32 cellular contexts compared by ENCODE assay signal in genomic region chr15:58296276-58296675, GRCh38.
"Had no signal": no experiment of that assay in that cellular context is flagged by ENCODE, and none has a peak within 500 bp of the region (broad histone marks: within the 10 kb centered on the region; RNA-seq: fewer than 3 reads in every experiment).

No MANE protein-coding gene starts in this region.

- H3K4me3 ChIP-seq: esophagus squamous epithelium, gastroesophageal sphincter, heart right ventricle had no signal

- DNase-seq: activated CD4-positive, alpha-beta memory T cell treated with anti-CD3 and anti-CD28 coated beads, Interleukin-2, amount 10 ng/mL, durations not matched to agents 7 days and 5 days; activated CD4-positive, alpha-beta T cell treated with anti-CD3 and anti-CD28 coated beads for 1 hour; activated CD4-positive, alpha-beta T cell treated with anti-CD3 and anti-CD28 coated beads for 4 hours; activated CD4-positive, alpha-beta T cell treated with anti-CD3 and anti-CD28 coated beads, Interleukin-2, amount 10 ng/mL, durations not matched to agents 7 days and 5 days; activated CD4-positive, alpha-beta T cell treated with anti-CD3 and anti-CD28 coated beads, Interleukin-2, amount 50 U/mL, for 4 hours; activated CD8-positive, alpha-beta memory T cell treated with anti-CD3 and anti-CD28 coated beads, Interleukin-2, amount 50 U/mL, for 48 hours; activated effector memory CD4-positive, alpha-beta T cell treated with Interleukin-2 at 50 U/mL for 16 hours; activated gamma-delta T cell treated with Interleukin-2 at 50 U/mL for 16 hours; activated naive CD4-positive, alpha-beta T cell treated with anti-CD3 and anti-CD28 coated beads, Interleukin-2, amount 50 U/mL, for 16 hours; activated naive CD4-positive, alpha-beta T cell treated with Interleukin-2 at 50 U/mL for 16 hours; activated T-cell treated with anti-CD3 and anti-CD28 coated beads for 4 hours; activated T-cell treated with anti-CD3 and anti-CD28 coated beads, Interleukin-2, amount 50 U/mL, for 24 hours; activated T-cell treated with anti-CD3 and anti-CD28 coated beads, Interleukin-2, amount 50 U/mL, for 72 hours; amniotic stem cell; anterior cingulate cortex; brain microvascular endothelial cell; cortex of kidney; dermis blood vessel endothelial cell; effector CD4-positive, alpha-beta T cell; effector memory CD8-positive, alpha-beta T cell; esophagus squamous epithelium; foreskin melanocyte; heart right ventricle; T-helper 2 cell had no signal

- H3K4me1 ChIP-seq: gastroesophageal sphincter had no signal

- H3K9me3 Mint-ChIP-seq: activated T-cell treated with anti-CD3 and anti-CD28 coated beads, Interleukin-2, amount 50 U/mL, for 24 hours; central memory CD8-positive, alpha-beta T cell had no signal

- H3K36me3 ChIP-seq: brain microvascular endothelial cell, esophagus squamous epithelium, gastroesophageal sphincter, heart right ventricle had no signal

- H3K9me3 ChIP-seq: gastroesophageal sphincter had no signal

- ATAC-seq: activated T-cell treated with anti-CD3 and anti-CD28 coated beads, Interleukin-2, amount 50 U/mL, for 72 hours; activated T-helper 17 cell treated with anti-CD3 and anti-CD28 coated beads, Interleukin-2, amount 50 U/mL, for 72 hours; effector memory CD8-positive, alpha-beta T cell; gastroesophageal sphincter; heart right ventricle had no signal

- H3K27ac Mint-ChIP-seq: activated CD4-positive, alpha-beta memory T cell treated with anti-CD3 and anti-CD28 coated beads, Interleukin-2, amount 10 ng/mL, durations not matched to agents 7 days and 5 days; activated CD4-positive, alpha-beta T cell treated with anti-CD3 and anti-CD28 coated beads, Interleukin-2, amount 10 ng/mL, durations not matched to agents 7 days and 5 days; activated naive CD8-positive, alpha-beta T cell; activated T-cell treated with anti-CD3 and anti-CD28 coated beads, Interleukin-2, amount 50 U/mL, for 24 hours; activated T-cell treated with anti-CD3 and anti-CD28 coated beads, Interleukin-2, amount 50 U/mL, for 72 hours; activated T-helper 17 cell treated with anti-CD3 and anti-CD28 coated beads, Interleukin-2, amount 50 U/mL, for 72 hours had no signal

- FAIRE-seq: astrocyte, bronchial epithelial cell, colon had no signal

- H3K27me3 Mint-ChIP-seq: activated naive CD8-positive, alpha-beta T cell; activated T-cell treated with anti-CD3 and anti-CD28 coated beads, Interleukin-2, amount 50 U/mL, for 24 hours had no signal

- H3K27ac ChIP-seq: brain microvascular endothelial cell, epithelial cell of prostate, esophagus squamous epithelium, gastroesophageal sphincter, heart right ventricle had no signal

- H3K4me3 Mint-ChIP-seq: activated CD4-positive, alpha-beta memory T cell treated with anti-CD3 and anti-CD28 coated beads, Interleukin-2, amount 10 ng/mL, durations not matched to agents 7 days and 5 days; activated CD4-positive, alpha-beta T cell treated with anti-CD3 and anti-CD28 coated beads, Interleukin-2, amount 10 ng/mL, durations not matched to agents 7 days and 5 days; activated naive CD8-positive, alpha-beta T cell; activated T-cell treated with anti-CD3 and anti-CD28 coated beads, Interleukin-2, amount 50 U/mL, for 24 hours; activated T-cell treated with anti-CD3 and anti-CD28 coated beads, Interleukin-2, amount 50 U/mL, for 72 hours; activated T-helper 17 cell treated with anti-CD3 and anti-CD28 coated beads, Interleukin-2, amount 50 U/mL, for 72 hours; central memory CD8-positive, alpha-beta T cell had no signal
